8 cellular contexts compared by ENCODE assay signal in the genomic region with DNA sequence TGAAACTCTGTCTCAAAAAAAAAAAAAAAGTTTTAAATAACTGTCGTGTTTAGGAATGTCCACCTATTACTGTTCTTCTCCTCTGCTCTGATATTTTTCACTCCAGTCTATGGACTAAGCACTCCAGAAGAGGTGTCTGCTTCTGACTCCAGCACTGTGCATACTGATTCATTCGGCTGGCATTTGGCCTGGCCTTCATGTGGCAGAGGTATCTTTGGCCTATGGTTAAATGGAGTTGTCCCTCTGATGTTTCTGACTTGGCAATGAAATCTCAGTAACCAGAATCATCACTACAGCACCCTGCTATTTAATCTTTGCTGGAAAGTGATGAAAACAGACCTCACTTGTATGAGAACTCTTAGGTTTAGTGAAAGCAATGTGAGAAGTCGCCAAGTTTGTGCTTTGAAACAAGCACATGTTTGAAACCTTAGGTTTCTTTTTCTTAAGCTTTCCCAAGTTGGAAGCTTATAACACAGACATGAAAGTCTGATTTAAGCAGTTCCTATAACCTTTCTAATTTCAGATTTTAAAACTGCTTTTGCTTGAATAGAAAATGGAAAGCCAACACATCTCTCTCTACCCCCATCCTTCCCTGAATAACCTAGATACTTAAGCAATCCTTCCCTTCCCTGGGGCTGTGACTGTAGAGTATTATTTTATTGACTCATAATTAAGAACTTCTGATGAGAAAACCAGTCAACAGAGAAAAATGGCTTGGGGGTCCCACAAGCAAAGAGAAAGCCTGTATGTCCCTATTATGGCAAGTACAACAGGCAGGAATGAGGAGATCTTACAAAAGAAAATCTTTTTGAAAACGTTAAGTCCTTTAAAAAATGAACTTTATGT.
DNase-seq lines count a peak whose midpoint lies in the region; ATAC-seq and TF ChIP-seq lines count a peak whose summit lies in the region.

No MANE protein-coding gene starts in this region.

- no peak overlapping the region for H3K4me3 Mint-ChIP-seq in activated naive CD4-positive, alpha-beta T cell treated with anti-CD3 and anti-CD28 coated beads, Interleukin-2, amount 10 ng/mL, durations not matched to agents 7 days and 5 days
- H3K4me3 Mint-ChIP-seq in activated naive CD8-positive, alpha-beta T cell = peak overlapping the region; percentile 68

- H3K9me3 Mint-ChIP-seq in activated naive CD4-positive, alpha-beta T cell treated with anti-CD3 and anti-CD28 coated beads, Interleukin-2, amount 50 U/mL, for 72 hours = peaks cover 0 to 8% of the 10 kb centered on the region in 2 donors
- H3K9me3 Mint-ChIP-seq in activated naive CD4-positive, alpha-beta T cell treated with anti-CD3 and anti-CD28 coated beads, Interleukin-2, amount 10 ng/mL, durations not matched to agents 7 days and 5 days = no peaks in the 10 kb centered on the region
- H3K9me3 Mint-ChIP-seq in activated naive CD8-positive, alpha-beta T cell (ENCODE audit: low read depth) = no peaks in the 10 kb centered on the region

- H3K27ac ChIP-seq in vagina (peak overlapping the region; percentile 59), WERI-Rb-1 (no peak overlapping the region)

- no peaks in the 10 kb centered on the region for H3K27me3 Mint-ChIP-seq in activated naive CD4-positive, alpha-beta T cell treated with anti-CD3 and anti-CD28 coated beads, Interleukin-2, amount 10 ng/mL, durations not matched to agents 7 days and 5 days
- no peaks in the 10 kb centered on the region for H3K27me3 Mint-ChIP-seq in activated naive CD8-positive, alpha-beta T cell

- no peak for TF ChIP-seq CTCF in vagina (IDR thresholded peaks at IDR 0.05)
- no peak for TF ChIP-seq CTCF in WERI-Rb-1 (IDR thresholded peaks at IDR 0.05; ENCODE audit: low read depth, low read length)

- ATAC-seq in activated naive CD4-positive, alpha-beta T cell treated with anti-CD3 and anti-CD28 coated beads, Interleukin-2, amount 50 U/mL, for 72 hours = peak; percentile 61 to 89
- ATAC-seq in GM21381 (IDR thresholded peaks at IDR 0.05; ENCODE audit: unreplicated experiment) = no peak

- H3K4me1 Mint-ChIP-seq in activated naive CD4-positive, alpha-beta T cell treated with anti-CD3 and anti-CD28 coated beads, Interleukin-2, amount 10 ng/mL, durations not matched to agents 7 days and 5 days = peaks cover 50% of the 10 kb centered on the region
- peaks cover 85% of the 10 kb centered on the region for H3K4me1 Mint-ChIP-seq in activated naive CD8-positive, alpha-beta T cell (ENCODE audit: low read depth)

- H3K27me3 ChIP-seq in vagina (no peaks in the 10 kb centered on the region), WERI-Rb-1 (ENCODE audit: insufficient read depth, low read depth, severe bottlenecking) (no peaks in the 10 kb centered on the region)

- peaks cover 15 to 34% of the 10 kb centered on the region in 2 donors for H3K36me3 Mint-ChIP-seq in activated naive CD4-positive, alpha-beta T cell treated with anti-CD3 and anti-CD28 coated beads, Interleukin-2, amount 50 U/mL, for 72 hours
- peaks cover 30% of the 10 kb centered on the region for H3K36me3 Mint-ChIP-seq in activated naive CD4-positive, alpha-beta T cell treated with anti-CD3 and anti-CD28 coated beads, Interleukin-2, amount 10 ng/mL, durations not matched to agents 7 days and 5 days
- H3K36me3 Mint-ChIP-seq in activated naive CD8-positive, alpha-beta T cell = peaks cover 19% of the 10 kb centered on the region

- peak in 1 of 2 donors; percentile 73 for DNase-seq in activated naive CD4-positive, alpha-beta T cell treated with anti-CD3 and anti-CD28 coated beads, Interleukin-2, amount 50 U/mL, for 72 hours (ENCODE audit: low spot score in 2 of 2)
- no peak for DNase-seq in activated naive CD4-positive, alpha-beta T cell treated with anti-CD3 and anti-CD28 coated beads, Interleukin-2, amount 10 ng/mL, durations not matched to agents 7 days and 5 days
- DNase-seq in islet precursor cell (peak; percentile 91), vagina (ENCODE audit: extremely low spot score in 2 of 2) (no peak), WERI-Rb-1 (no peak), activated gamma-delta T cell treated with Interleukin-2 at 50 U/mL for 16 hours (no peak)

- no peak overlapping the region for H3K4me3 ChIP-seq in vagina
- H3K4me3 ChIP-seq in WERI-Rb-1 (ENCODE audit: low read depth, low read length) = no peak overlapping the region

- H3K4me1 ChIP-seq in vagina = peaks cover 22% of the 10 kb centered on the region

- no peaks in the 10 kb centered on the region for H3K9me3 ChIP-seq in vagina
- H3K9me3 ChIP-seq in WERI-Rb-1 (ENCODE audit: severe bottlenecking) = no peaks in the 10 kb centered on the region

- H3K36me3 ChIP-seq in vagina = no peaks in the 10 kb centered on the region
- no peaks in the 10 kb centered on the region for H3K36me3 ChIP-seq in WERI-Rb-1

- no peak for TF ChIP-seq POLR2A in vagina (IDR thresholded peaks at IDR 0.05)

- intact Hi-C loops in vagina (cut with DNase I) = no loop called here

- H3K27ac Mint-ChIP-seq in activated naive CD4-positive, alpha-beta T cell treated with anti-CD3 and anti-CD28 coated beads, Interleukin-2, amount 50 U/mL, for 72 hours = peak overlapping the region; percentile 96 to 97
- H3K27ac Mint-ChIP-seq in activated naive CD4-positive, alpha-beta T cell treated with anti-CD3 and anti-CD28 coated beads, Interleukin-2, amount 10 ng/mL, durations not matched to agents 7 days and 5 days = no peak overlapping the region
- peak overlapping the region; percentile 87 for H3K27ac Mint-ChIP-seq in activated naive CD8-positive, alpha-beta T cell

- CTCF ChIA-PET in activated naive CD4-positive, alpha-beta T cell treated with anti-CD3 and anti-CD28 coated beads, Interleukin-2, amount 10 ng/mL, durations not matched to agents 7 days and 5 days (lab: Charles Lee) = interaction anchor here (0.9 to 1.4 kb wide), 3 partner anchors 8 to 27 kb away, joined by 3 to 4 read pairs (median 4); no protein-coding TSS in a partner anchor
